8 cellular contexts compared by ENCODE assay signal in the genomic region with DNA sequence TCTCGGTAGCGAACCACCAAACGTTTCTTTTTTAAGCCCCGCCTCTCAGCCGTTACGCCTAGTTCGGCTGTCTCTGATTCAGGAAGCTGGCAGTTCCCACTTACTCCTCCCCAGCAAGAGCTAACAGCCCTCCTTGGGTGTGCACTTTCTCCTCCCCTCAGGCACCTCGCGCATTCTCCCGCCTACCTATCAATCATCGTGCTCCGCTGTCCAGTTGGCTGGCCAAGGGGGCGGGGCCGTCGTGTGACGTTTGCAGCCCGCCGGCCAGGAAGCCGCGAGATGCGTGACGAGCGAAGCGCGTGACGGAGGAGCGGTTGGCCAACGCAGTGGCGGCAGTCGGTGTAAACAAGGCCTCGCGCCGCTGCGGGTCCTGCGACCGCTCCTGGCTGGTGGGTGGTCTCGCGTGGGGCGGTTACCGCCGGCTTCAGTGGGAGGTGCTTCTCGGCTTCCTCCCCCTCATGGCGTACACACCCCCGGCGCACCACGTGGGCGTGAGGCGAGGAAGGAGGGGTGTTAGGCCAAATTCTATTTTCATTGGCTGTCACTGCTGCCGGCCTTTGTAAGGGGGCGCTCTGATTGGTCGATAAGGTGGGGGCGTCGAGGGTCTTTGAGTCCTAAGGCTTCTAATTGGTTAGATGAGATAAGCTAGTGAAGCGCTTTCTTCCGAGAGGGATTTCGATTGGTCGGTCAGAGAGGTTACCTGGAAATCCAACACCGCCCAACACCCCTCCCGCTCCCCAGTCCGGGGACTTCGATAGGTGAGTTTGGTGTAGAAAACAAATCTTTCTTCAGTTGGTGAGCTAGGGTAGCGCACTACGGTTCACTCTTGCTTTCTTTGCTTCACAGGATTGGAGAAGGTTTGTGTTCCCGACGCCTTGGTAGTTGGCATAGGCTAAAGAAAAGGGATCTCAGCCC. TPM values are rescaled to one million over a fixed set of nuclear protein-coding genes. Genes with fewer than 3 reads are reported as not detected.
DNase-seq lines count a peak whose midpoint lies in the region; TF ChIP-seq lines count a peak whose summit lies in the region.

TSS of gene DCAF11 (plus strand) at position 242 of the 915 bp plus-strand sequence. CDS start 818 bp downstream, outside the sequence.
TSS of gene NRL (minus strand) at position 414 of the 915 bp plus-strand sequence. CDS start 32,101 bp downstream, outside the sequence.

- no peaks in the 10 kb centered on the region for H3K9me3 ChIP-seq in MM.1S (replicated peaks; ENCODE audit: insufficient read depth, low read length)

- H3K27me3 Mint-ChIP-seq in nephron progenitor cell (ENCODE audit: low read depth, poor library complexity) = peaks cover 10% of the 10 kb centered on the region
- H3K27me3 Mint-ChIP-seq in stimulated activated naive CD8-positive, alpha-beta T cell treated with anti-CD3 and anti-CD28 coated beads, Interleukin-15, Interleukin-2, amounts not matched to agents 100 ng/mL and 50 ng/mL, for 24 hours = no peaks in the 10 kb centered on the region

- no peaks in the 10 kb centered on the region for H3K36me3 ChIP-seq in MM.1S (replicated peaks; ENCODE audit: insufficient read depth, low read length)

- peak within 1 kb of the TSS; percentile 58; the same call in 1 of the 2 replicates for H2AFZ ChIP-seq in MM.1S (ENCODE audit: low read length)

- in situ Hi-C loops in G401 (cut with HindIII; ENCODE audit: low sequenced_read_pairs) = no loop called here

- H3K9ac ChIP-seq in MM.1S (ENCODE audit: low read length) = peak within 1 kb of the TSS; percentile 93

- H3K9me2 ChIP-seq in MM.1S (replicated peaks; ENCODE audit: insufficient read depth, low read length) = no peaks in the 10 kb centered on the region

- H3F3A ChIP-seq in MM.1S (ENCODE audit: insufficient read depth, low read length) = peaks cover 19% of the 10 kb centered on the region

- H4K20me1 ChIP-seq in MM.1S (ENCODE audit: insufficient read depth, low read length) = no peaks in the 10 kb centered on the region

- peaks cover 13% of the 10 kb centered on the region for H3K79me2 ChIP-seq in MM.1S (ENCODE audit: low read length)

- H3K27ac ChIP-seq in MM.1S (ENCODE audit: low read length) = peak within 1 kb of the TSS; percentile 100

- H3K27ac Mint-ChIP-seq in nephron progenitor cell = peak within 1 kb of the TSS; percentile 100
- H3K27ac Mint-ChIP-seq in stimulated activated naive CD8-positive, alpha-beta T cell treated with anti-CD3 and anti-CD28 coated beads, Interleukin-15, Interleukin-2, amounts not matched to agents 100 ng/mL and 50 ng/mL, for 24 hours = peak within 1 kb of the TSS; percentile 100

- H3K4me3 ChIP-seq in MM.1S (ENCODE audit: low read length) (peak within 1 kb of the TSS; percentile 87), fibroblast of villous mesenchyme (ENCODE audit: low read depth, low read length) (peak within 1 kb of the TSS; percentile 87)

- TF ChIP-seq CTCF in MM.1S (IDR thresholded peaks at IDR 0.05; ENCODE audit: low read length) = no peak
- no peak for TF ChIP-seq CTCF in fibroblast of villous mesenchyme (IDR thresholded peaks at IDR 0.05; ENCODE audit: insufficient read depth, low read depth, low read length)
- TF ChIP-seq CTCF in nephron progenitor cell (IDR thresholded peaks at IDR 0.05) = no peak

- H3K4me3 Mint-ChIP-seq in nephron progenitor cell = peak within 1 kb of the TSS; percentile 98
- peak within 1 kb of the TSS; percentile 98 for H3K4me3 Mint-ChIP-seq in stimulated activated naive CD8-positive, alpha-beta T cell treated with anti-CD3 and anti-CD28 coated beads, Interleukin-15, Interleukin-2, amounts not matched to agents 100 ng/mL and 50 ng/mL, for 24 hours

- H3K9me3 Mint-ChIP-seq in nephron progenitor cell = no peaks in the 10 kb centered on the region
- no peaks in the 10 kb centered on the region for H3K9me3 Mint-ChIP-seq in stimulated activated naive CD8-positive, alpha-beta T cell treated with anti-CD3 and anti-CD28 coated beads, Interleukin-15, Interleukin-2, amounts not matched to agents 100 ng/mL and 50 ng/mL, for 24 hours

- no peaks in the 10 kb centered on the region for H3K27me3 ChIP-seq in MM.1S (replicated peaks; ENCODE audit: insufficient read depth, low read length)

- peaks cover 33% of the 10 kb centered on the region for H3K36me3 Mint-ChIP-seq in nephron progenitor cell (ENCODE audit: low read depth)
- H3K36me3 Mint-ChIP-seq in stimulated activated naive CD8-positive, alpha-beta T cell treated with anti-CD3 and anti-CD28 coated beads, Interleukin-15, Interleukin-2, amounts not matched to agents 100 ng/mL and 50 ng/mL, for 24 hours (ENCODE audit: low read depth) = peaks cover 21% of the 10 kb centered on the region

- DNase-seq in G401 (ENCODE audit: low spot score) (peak; percentile 100), HCEC 1CT (peak; percentile 100), MM.1S (peak; percentile 97), SHP77 treated with DMSO at 0.1 percent for 48 hours (lab: John Stamatoyannopoulos, UW) (peak; percentile 100), activated gamma-delta T cell treated with Interleukin-2 at 50 U/mL for 16 hours (peak; percentile 98), fibroblast of villous mesenchyme (ENCODE audit: low read depth) (peak; percentile 100), nephron progenitor cell (peak; percentile 98)

- H3K4me1 ChIP-seq in MM.1S (ENCODE audit: low read length) = peaks cover 8% of the 10 kb centered on the region

- H3K4me2 ChIP-seq in MM.1S (ENCODE audit: low read depth, low read length) = peak within 1 kb of the TSS; percentile 84

- H3K4me1 Mint-ChIP-seq in nephron progenitor cell = peaks cover 17% of the 10 kb centered on the region
- H3K4me1 Mint-ChIP-seq in stimulated activated naive CD8-positive, alpha-beta T cell treated with anti-CD3 and anti-CD28 coated beads, Interleukin-15, Interleukin-2, amounts not matched to agents 100 ng/mL and 50 ng/mL, for 24 hours (ENCODE audit: low read depth) = peaks cover 28% of the 10 kb centered on the region

RNA-seq across cellular contexts. Expression of gene DCAF11, which starts in this region (rescaled TPM):
- 93.8 and 125 TPM in 2 replicates for total RNA-seq in G401 (2014; rRNA removed; shearing (Covaris generic))
- total RNA-seq in fibroblast of villous mesenchyme = 45.1 and 47.9 TPM in 2 replicates

RNA-seq across cellular contexts. Expression of gene NRL, which starts in this region (rescaled TPM):
- 1.3 and 2.8 TPM in 2 replicates for total RNA-seq in G401 (2014; rRNA removed; shearing (Covaris generic))
- 0.86 and 1.3 TPM in 2 replicates for total RNA-seq in fibroblast of villous mesenchyme

Comparison
In these comparisons a context has a peak if more than half of its experiments do, and no peak if none do; other contexts are left out.
1. Peak in every context shown above with its lines: DNase-seq, H3K4me3 ChIP-seq and H3K27ac ChIP-seq.